In genomic region chr11:111691731-111692130, GRCh38 we compare ENCODE assay signal across 19 cellular contexts.
DNase-seq lines count a peak whose midpoint lies in the region; ATAC-seq and TF ChIP-seq lines count a peak whose summit lies in the region.
"Had no signal": no experiment of that assay in that cellular context is flagged by ENCODE, and none has a peak within 500 bp of the region (broad histone marks: within the 10 kb centered on the region; RNA-seq: fewer than 3 reads in every experiment).

No MANE protein-coding gene starts in this region.

- H3K4me3 ChIP-seq in body of pancreas = no peak overlapping the region

- peak; percentile 42 for ATAC-seq in body of pancreas
- ATAC-seq in GM21528 (IDR thresholded peaks at IDR 0.05; ENCODE audit: low FRiP score, unreplicated experiment) = no peak

- no peak for TF ChIP-seq POLR2A in body of pancreas (IDR thresholded peaks at IDR 0.05)

- no peak for TF ChIP-seq CTCF in body of pancreas (IDR thresholded peaks at IDR 0.05)

- WGBS in body of pancreas, 2 donors = 54 to 65% methylated on average over 3 of the region's 3 CpGs

- peaks cover 0 to 3% of the 10 kb centered on the region in 2 donors for H3K36me3 ChIP-seq in body of pancreas (replicated peaks in 1 of 2; ENCODE audit: insufficient read depth in 1 of 2, low read depth in 2 of 2)

- peak overlapping the region in 2 of 4 donors; percentile 41 to 46 for H3K27ac ChIP-seq in body of pancreas

- H3K4me1 ChIP-seq in body of pancreas = peaks cover 39% of the 10 kb centered on the region

- H3K27me3 ChIP-seq in body of pancreas = no peaks in the 10 kb centered on the region

- intact Hi-C loops in body of pancreas (cut with DNase I) = no loop called here
- intact Hi-C loops in head of caudate nucleus (cut with DNase I) = no loop called here

- no peaks in the 10 kb centered on the region for H3K9me3 ChIP-seq in body of pancreas
- H3K9me3 ChIP-seq: Caco-2 had no signal

- DNase-seq in COLO829 (ENCODE audit: low spot score) = peak; percentile 63
- DNase-seq in body of pancreas = no peak
- peak; percentile 7 for DNase-seq in kidney glomerular epithelial cell (lab: John Stamatoyannopoulos, UW)
- DNase-seq in pons (ENCODE audit: low spot score) = peak; percentile 25
- DNase-seq in DMS153 (lab: John Stamatoyannopoulos, UW) = no peak
- no peak for DNase-seq in stimulated activated CD4-positive, alpha-beta T cell treated with anti-CD3 and anti-CD28 coated beads, Interleukin-1b, Interleukin-23, amount 100 ng/mL, for 48 hours
- no peak for DNase-seq in head of caudate nucleus
- DNase-seq: 8988T, Caco-2, GF-D8, HFFc6, NCI-H1417, NCI-H187, NCI-H2107, NCI-H524, PC-3, RPMI8226, SHP77 treated with DMSO at 0.1 percent for 48 hours had no signal

Comparison
In these comparisons a context has a peak if more than half of its experiments do, and no peak if none do; other contexts are left out.
1. DNase-seq: peak in COLO829 (single experiment), kidney glomerular epithelial cell (single experiment) and pons (single experiment); none in body of pancreas (0 of 4), DMS153 (single experiment), stimulated activated CD4-positive, alpha-beta T cell treated with anti-CD3 and anti-CD28 coated beads, Interleukin-1b, Interleukin-23, amount 100 ng/mL, for 48 hours (single experiment) and head of caudate nucleus (0 of 42).